Comparison of ENCODE assay signal across 8 cellular contexts in genomic region chr1:120844186-120844944, GRCh38. TPM values are rescaled to one million over a fixed set of nuclear protein-coding genes. Genes with fewer than 3 reads are reported as not detected.
A peak's percentile ranks its signal among the peaks of the same experiment; 100 is the strongest.
DNase-seq lines count a peak whose midpoint lies in the region; ATAC-seq lines count a peak whose summit lies in the region.
"Not testable (repeated sequence)": the region's sequence is repeated elsewhere in the genome, so short reads cannot be mapped to it uniquely, and the experiment has no call there.

No MANE protein-coding gene starts in this region.

- peak in 1 of 4 experiments; percentile 52 for ATAC-seq in T-cell (replicated peaks in 1 of 4)
- not testable (repeated sequence) for ATAC-seq in left colon

- not testable (repeated sequence) for H3K9me3 Mint-ChIP-seq in T-cell

- POLR2A ChIA-PET in T-cell (lab: Charles Lee), result not testable (repeated sequence)

- not testable (repeated sequence) for H3K4me1 ChIP-seq in stomach smooth muscle (ENCODE audit: control insufficient read depth, insufficient read depth, low read length)

- intact Hi-C loops in left colon (cut with DNase I, micrococcal nuclease), result not testable (repeated sequence)

- not testable (repeated sequence) for H3K4me1 Mint-ChIP-seq in T-cell

- not testable (repeated sequence) for H3K36me3 Mint-ChIP-seq in T-cell

- CTCF ChIA-PET in T-cell (lab: Charles Lee), result not testable (repeated sequence)

- peak overlapping the region in 1 of 2 donors; percentile 47 for H3K9ac ChIP-seq in stomach smooth muscle (ENCODE audit: low read length in 2 of 2)

- not testable (repeated sequence) for H3K27me3 Mint-ChIP-seq in T-cell

- DNase-seq in EL (peak; percentile 50), M059J (ENCODE audit: low read depth) (peak; percentile 39), T-cell (peak in 31 of 34 experiments; percentile 48 to 86 (median 74)), activated T-helper 1 cell treated with Interleukin-2 at 50 U/mL for 16 hours (ENCODE audit: low read depth) (peak; percentile 51), left colon (peak; percentile 61 to 73), retina (peak; percentile 57)
- peak; percentile 60 for DNase-seq in effector CD4-positive, alpha-beta T cell

- not testable (repeated sequence) for H3K9me3 ChIP-seq in stomach smooth muscle (ENCODE audit: control insufficient read depth in 2 of 2, low read length in 2 of 2)

- H3K27me3 ChIP-seq in stomach smooth muscle (ENCODE audit: control insufficient read depth in 1 of 2, insufficient read depth in 2 of 2, low read length in 2 of 2), result not testable (repeated sequence)

- peak overlapping the region; percentile 86 to 94 (median 86) for H3K4me3 Mint-ChIP-seq in T-cell

- H3K36me3 ChIP-seq in stomach smooth muscle (ENCODE audit: control insufficient read depth in 2 of 2, insufficient read depth in 2 of 2, low read length in 2 of 2), result not testable (repeated sequence)

- H3K27ac Mint-ChIP-seq in T-cell, result peak overlapping the region; percentile 96 to 98

- peak overlapping the region in 1 of 2 donors; percentile 72 for H3K4me3 ChIP-seq in stomach smooth muscle (ENCODE audit: low read length in 2 of 2)

- H3K27ac ChIP-seq in stomach smooth muscle (ENCODE audit: low read length), result peak overlapping the region; percentile 62

RNA-seq across cellular contexts. Expression of gene PPIAL4A, which starts 45.2 kb away (rescaled TPM):
- total RNA-seq in M059J (2014; rRNA removed; shearing (Covaris generic)), result not detected in 2 replicates
- total RNA-seq in T-cell (not detected), left colon (not detected)
